8 cellular contexts compared by ENCODE assay signal in genomic region chr5:56412601-56413379, GRCh38.
DNase-seq lines count a peak whose midpoint lies in the region; ATAC-seq, FAIRE-seq and TF ChIP-seq lines count a peak whose summit lies in the region.

No MANE protein-coding gene starts in this region.

- H3K9ac ChIP-seq in HepG2 (ENCODE audit: insufficient read depth, low read depth, low read length) = no peak overlapping the region
- H3K9ac ChIP-seq in mucosa of rectum (ENCODE audit: low read depth in 1 of 2, low read length in 2 of 2) = no peak overlapping the region

- H3K27me3 ChIP-seq in right lobe of liver = no peaks in the 10 kb centered on the region
- no peaks in the 10 kb centered on the region for H3K27me3 ChIP-seq in HepG2 (ENCODE audit: control insufficient read depth in 1 of 2, insufficient read depth in 2 of 2, low read length in 2 of 2)
- H3K27me3 ChIP-seq in mucosa of rectum (ENCODE audit: control insufficient read depth in 2 of 2, insufficient read depth in 2 of 2, low read length in 2 of 2) = no peaks in the 10 kb centered on the region

- TF ChIP-seq RAD21 in HepG2 (CRISPR knock-in tag; IDR thresholded peaks at IDR 0.05) = no peak

- no peaks in the 10 kb centered on the region for H4K20me1 ChIP-seq in HepG2 (ENCODE audit: insufficient read depth, low read length)

- POLR2A ChIA-PET in HepG2 (lab: Yijun Ruan, JAX) = interaction anchor here (1.1 kb wide), 1 partner anchor 67 kb away, joined by 4 read pairs; no protein-coding TSS in a partner anchor
- POLR2A ChIA-PET in RWPE1 (lab: Yijun Ruan, JAX; ENCODE audit: low non-redundant PET) = no interaction called here

- no peak overlapping the region for H3K4me3 ChIP-seq in right lobe of liver
- H3K4me3 ChIP-seq in HepG2 (replicated peaks in 1 of 3; ENCODE audit: insufficient read depth in 1 of 3, low read depth in 2 of 3, low read length in 3 of 3) = no peak overlapping the region
- peak overlapping the region in 1 of 2 donors; percentile 9 for H3K4me3 ChIP-seq in mucosa of rectum (ENCODE audit: low read length in 2 of 2)

- BruUV-seq in HepG2 (replicated peaks; lab: Mats Ljungman, UMichigan) = no TSS peak

- H2AFZ ChIP-seq in HepG2 (ENCODE audit: low read length) = no peak overlapping the region

- CTCF ChIA-PET in HepG2 (lab: Yijun Ruan, JAX; ENCODE audit: low intra/inter-chr PET ratio, low total read pairs) (no interaction called here), RWPE1 (lab: Yijun Ruan, JAX) (interaction anchor here (0.8 kb wide), 1 partner anchor 163 kb away, joined by 3 read pairs; no protein-coding TSS in a partner anchor)

- TF ChIP-seq CTCF in right lobe of liver (IDR thresholded peaks at IDR 0.05) (no peak), HepG2 (CRISPR knock-in tag; IDR thresholded peaks at IDR 0.05) (no peak), RWPE1 (conservative IDR thresholded peaks at IDR 0.05; ENCODE audit: low read depth) (no peak)

- H3K27ac ChIP-seq in right lobe of liver (peak overlapping the region in 2 of 3 donors; percentile 22 to 35), HepG2 (ENCODE audit: extremely low read length, insufficient read depth, low read length) (no peak overlapping the region), mucosa of rectum (ENCODE audit: low read depth in 2 of 2, low read length in 2 of 2) (peak overlapping the region; percentile 56 to 64), RWPE1 (no peak overlapping the region)

- H3K9me3 ChIP-seq in right lobe of liver (no peaks in the 10 kb centered on the region), HepG2 (ENCODE audit: low read length) (no peaks in the 10 kb centered on the region), mucosa of rectum (ENCODE audit: control insufficient read depth in 2 of 2, low read length in 2 of 2) (no peaks in the 10 kb centered on the region)

- DNase-seq in right lobe of liver = peak; percentile 49 to 66 (median 59)
- DNase-seq in HepG2 (ENCODE audit: low spot score) = no peak
- DNase-seq in activated CD4-positive, alpha-beta T cell treated with anti-CD3 and anti-CD28 coated beads, Interleukin-2, amount 50 U/mL, for 48 hours = peak; percentile 11 to 25
- no peak for DNase-seq in RWPE1 (ENCODE audit: low spot score)
- no peak for DNase-seq in NCI-H1436 (lab: John Stamatoyannopoulos, UW)
- no peak for DNase-seq in SHP77 treated with DMSO at 0.1 percent for 48 hours (lab: John Stamatoyannopoulos, UW)

- H3K4me1 ChIP-seq in right lobe of liver = no peaks in the 10 kb centered on the region
- no peaks in the 10 kb centered on the region for H3K4me1 ChIP-seq in HepG2 (ENCODE audit: insufficient read depth, low read length)
- H3K4me1 ChIP-seq in mucosa of rectum (ENCODE audit: control insufficient read depth in 2 of 2, insufficient read depth in 2 of 2, low read length in 2 of 2) = no peaks in the 10 kb centered on the region

- no peaks in the 10 kb centered on the region for H3K36me3 ChIP-seq in right lobe of liver
- H3K36me3 ChIP-seq in HepG2 (replicated peaks in 1 of 2; ENCODE audit: control insufficient read depth in 1 of 2, insufficient read depth in 2 of 2, low read length in 2 of 2) = no peaks in the 10 kb centered on the region
- no peaks in the 10 kb centered on the region for H3K36me3 ChIP-seq in mucosa of rectum (ENCODE audit: control insufficient read depth in 2 of 2, insufficient read depth in 2 of 2, low read length in 2 of 2)

- in situ Hi-C loops in HepG2 (cut with HindIII; ENCODE audit: extremely low pct_ligation_motif_present, low pct_unique_long_range_greater_than_20kb) = no loop called here

- no peaks in the 10 kb centered on the region for H3K79me2 ChIP-seq in HepG2 (ENCODE audit: insufficient read depth, low read length)

- no peak overlapping the region for H3K4me2 ChIP-seq in HepG2 (ENCODE audit: low read depth, low read length)

- intact Hi-C loops in right lobe of liver (cut with DNase I) (no loop called here), HepG2 (cut with micrococcal nuclease; ENCODE audit: unreplicated experiment) (no loop called here)

- FAIRE-seq in HepG2 (lab: Jason Lieb, UNC) = no peak

- WGBS in right lobe of liver (ENCODE audit: insufficient coverage, low coverage, low lambda C conversion rate, missing lambda C conversion rate) = 45% methylated on average over 9 of the region's 9 CpGs
- WGBS in HepG2 (ENCODE audit: low lambda C conversion rate) = 82% methylated on average over 9 of the region's 9 CpGs

- TF ChIP-seq POLR2A in right lobe of liver (IDR thresholded peaks at IDR 0.05) = no peak
- no peak for TF ChIP-seq POLR2A in HepG2 (IDR thresholded peaks at IDR 0.05; ENCODE audit: insufficient read depth in 1 of 2, low read depth in 2 of 2, low read length in 2 of 2)

- ATAC-seq in right lobe of liver = peak; percentile 70 to 78 (median 74)
- ATAC-seq in HepG2 = no peak
- ATAC-seq in HG03196 (IDR thresholded peaks at IDR 0.05; ENCODE audit: unreplicated experiment) = peak; percentile 87

- TF ChIP-seq EP300 in HepG2 (IDR thresholded peaks at IDR 0.05; ENCODE audit: low read depth in 2 of 2, low read length in 2 of 2) (no peak), HepG2 (CRISPR knock-in tag; IDR thresholded peaks at IDR 0.05; ENCODE audit: borderline replicate concordance) (no peak)

TF ChIP-seq in HepG2, 621 proteins besides CTCF, POLR2A, EP300 and RAD21:
- TF ChIP-seq ZNF503 (CRISPR knock-in tag; IDR thresholded peaks at IDR 0.05) (no peak), GATA4 (IDR thresholded peaks at IDR 0.05; ENCODE audit: borderline replicate concordance, low read depth) (no peak), FOXK1 (CRISPR knock-in tag; IDR thresholded peaks at IDR 0.05; ENCODE audit: borderline replicate concordance, low read depth) (no peak), MED8 (CRISPR knock-in tag; IDR thresholded peaks at IDR 0.05; ENCODE audit: insufficient replicate concordance) (no peak), PAWR (CRISPR knock-in tag; IDR thresholded peaks at IDR 0.05; ENCODE audit: borderline replicate concordance) (no peak), TBP (CRISPR knock-in tag; IDR thresholded peaks at IDR 0.05) (no peak)

Comparison
In these comparisons a context has a peak if more than half of its experiments do, and no peak if none do; other contexts are left out.
1. DNase-seq: peak in right lobe of liver (3 of 3) and activated CD4-positive, alpha-beta T cell treated with anti-CD3 and anti-CD28 coated beads, Interleukin-2, amount 50 U/mL, for 48 hours (2 of 2); none in HepG2 (single experiment), RWPE1 (single experiment), NCI-H1436 (single experiment) and SHP77 treated with DMSO at 0.1 percent for 48 hours (single experiment).
2. H3K27ac ChIP-seq: peak in right lobe of liver (2 of 3) and mucosa of rectum (2 of 2); none in HepG2 (single experiment) and RWPE1 (single experiment).